Comparison of ENCODE assay signal across 8 cellular contexts in the genomic region with DNA sequence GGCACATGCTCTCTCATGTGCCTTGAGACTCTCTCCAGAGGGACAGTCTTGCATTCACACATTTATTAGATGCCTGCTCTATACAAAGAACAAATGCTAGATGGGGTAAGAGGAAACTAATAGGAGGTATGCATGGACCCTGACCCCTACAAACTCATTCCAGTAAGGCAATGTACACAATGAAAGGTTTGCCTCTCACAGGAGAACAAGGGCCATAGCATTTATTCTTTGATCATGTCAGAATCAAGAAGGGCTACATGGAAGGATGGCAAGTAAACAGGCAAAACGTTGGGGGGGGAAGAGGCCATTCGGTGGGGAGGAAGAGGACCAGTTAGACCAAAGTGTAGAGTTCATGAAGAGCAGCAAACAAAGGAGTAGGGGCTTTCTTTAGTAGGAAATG.
"Had no signal": no experiment of that assay in that cellular context is flagged by ENCODE, and none has a peak within 500 bp of the region (broad histone marks: within the 10 kb centered on the region; RNA-seq: fewer than 3 reads in every experiment).

No MANE protein-coding gene starts in this region.

- DNase-seq: H9, HCEC 1CT, KBM-7 had no signal

- ATAC-seq: GM23338 had no signal

- H3K4me2 ChIP-seq: GM23338 had no signal

- H3K36me3 Mint-ChIP-seq: IgD-negative memory B cell had no signal

- H3K4me3 ChIP-seq: GM23338 had no signal

- FAIRE-seq: H1, H54, HTR-8/SVneo had no signal

- H2AFZ ChIP-seq: GM23338 had no signal

- H3K4me3 Mint-ChIP-seq: GM23338, H9, IgD-negative memory B cell had no signal

- H3K27ac Mint-ChIP-seq: GM23338, H9 had no signal
